ENCODE assay signal across 23 cellular contexts in genomic region chr10:3400368-3400767, GRCh38.
DNase-seq lines count a peak whose midpoint lies in the region; ATAC-seq and TF ChIP-seq lines count a peak whose summit lies in the region.
"Had no signal": no experiment of that assay in that cellular context is flagged by ENCODE, and none has a peak within 500 bp of the region (broad histone marks: within the 10 kb centered on the region; RNA-seq: fewer than 3 reads in every experiment).

No MANE protein-coding gene starts in this region.

- no peak overlapping the region for H2BK15ac ChIP-seq in mesenchymal stem cell (ENCODE audit: low read depth, poor library complexity, severe bottlenecking)

- DNase-seq in left ventricle myocardium superior = no peak
- DNase-seq in right cardiac atrium = no peak
- no peak for DNase-seq in endothelial cell (ENCODE audit: low spot score)
- DNase-seq in mesenchymal stem cell = peak; percentile 69
- no peak for DNase-seq in type B pancreatic cell (ENCODE audit: extremely low spot score, unreplicated experiment)
- DNase-seq in activated CD4-positive, CD25-positive, alpha-beta regulatory T cell treated with anti-CD3 and anti-CD28 coated beads, Interleukin-2, amount 50 U/mL, for 72 hours = no peak
- DNase-seq in stimulated activated CD8-positive, alpha-beta memory T cell treated with anti-CD3 and anti-CD28 coated beads, Interleukin-4, amount 100 ng/mL, for 48 hours = no peak
- DNase-seq in HT-29 (ENCODE audit: low spot score) = no peak
- DNase-seq: activated CD4-positive, alpha-beta T cell treated with anti-CD3 and anti-CD28 coated beads, Interleukin-2, amount 50 U/mL, for 1 hour; activated naive CD4-positive, alpha-beta T cell treated with Interleukin-2 at 50 U/mL for 16 hours; anterior cingulate cortex; cortex of kidney; erythroblast; Kasumi-1; NCI-H1417; NCI-H2171; ovary had no signal

- H3K27ac Mint-ChIP-seq in endothelial cell (ENCODE audit: unreplicated experiment) = peak overlapping the region; percentile 86
- H3K27ac Mint-ChIP-seq in type B pancreatic cell = peak overlapping the region; percentile 36
- H3K27ac Mint-ChIP-seq: stimulated activated naive CD8-positive, alpha-beta T cell treated with anti-CD3 and anti-CD28 coated beads, Interleukin-15, Interleukin-2, amounts not matched to agents 100 ng/mL and 50 ng/mL, for 24 hours had no signal

- H3K4me1 Mint-ChIP-seq in endothelial cell (ENCODE audit: unreplicated experiment) (peaks cover 38% of the 10 kb centered on the region), type B pancreatic cell (ENCODE audit: unreplicated experiment) (peaks cover 45% of the 10 kb centered on the region)

- intact Hi-C loops in left ventricle myocardium superior (cut with micrococcal nuclease) = no loop called here
- intact Hi-C loops in right cardiac atrium (cut with DNase I) = no loop called here

- H3K4me3 Mint-ChIP-seq in endothelial cell (ENCODE audit: unreplicated experiment) = no peak overlapping the region
- no peak overlapping the region for H3K4me3 Mint-ChIP-seq in type B pancreatic cell
- H3K4me3 Mint-ChIP-seq: stimulated activated naive CD8-positive, alpha-beta T cell treated with anti-CD3 and anti-CD28 coated beads, Interleukin-15, Interleukin-2, amounts not matched to agents 100 ng/mL and 50 ng/mL, for 24 hours had no signal

- no peak overlapping the region for H2BK5ac ChIP-seq in mesenchymal stem cell (ENCODE audit: low read depth, low read length, poor library complexity, severe bottlenecking)

- no peak overlapping the region for H3K27ac ChIP-seq in right cardiac atrium (ENCODE audit: low read length)
- peak overlapping the region; percentile 67 for H3K27ac ChIP-seq in mesenchymal stem cell (ENCODE audit: low read length, poor library complexity, severe bottlenecking)
- H3K27ac ChIP-seq: A549, C4-2B, ovary, vagina had no signal

- no peak overlapping the region for H3K4me2 ChIP-seq in mesenchymal stem cell (ENCODE audit: low read length, poor library complexity, severe bottlenecking)
- H3K4me2 ChIP-seq: A549 had no signal

- TF ChIP-seq CTCF in endothelial cell (IDR thresholded peaks at IDR 0.05; ENCODE audit: unreplicated experiment) = no peak
- no peak for TF ChIP-seq CTCF in type B pancreatic cell (conservative IDR thresholded peaks at IDR 0.05)

- H3K27me3 ChIP-seq in right cardiac atrium (ENCODE audit: control insufficient read depth, insufficient read depth) (no peaks in the 10 kb centered on the region), mesenchymal stem cell (ENCODE audit: control insufficient read depth in 1 of 2, insufficient read depth in 1 of 2, low read length in 2 of 2) (no peaks in the 10 kb centered on the region)
- H3K27me3 ChIP-seq: ovary, vagina had no signal

- no peak overlapping the region for H2AK5ac ChIP-seq in mesenchymal stem cell (ENCODE audit: low read length, severe bottlenecking)

- ATAC-seq in left ventricle myocardium superior (peak; percentile 30), right cardiac atrium (no peak)
- ATAC-seq: A549, HCT116, Panc1 had no signal

- H4K91ac ChIP-seq in mesenchymal stem cell (ENCODE audit: low read length) = no peak overlapping the region

- H3K18ac ChIP-seq in mesenchymal stem cell (ENCODE audit: low read depth in 1 of 2, low read length in 2 of 2) = no peak overlapping the region

- peaks cover 2% of the 10 kb centered on the region for H3K4me1 ChIP-seq in right cardiac atrium (ENCODE audit: control insufficient read depth, insufficient read depth, low read length)
- peaks cover 12% of the 10 kb centered on the region for H3K4me1 ChIP-seq in mesenchymal stem cell (ENCODE audit: control insufficient read depth, insufficient read depth, low read depth, low read length)
- H3K4me1 ChIP-seq: vagina had no signal

- H3K4ac ChIP-seq in mesenchymal stem cell (ENCODE audit: low read depth in 1 of 2, low read length in 2 of 2) = no peak overlapping the region

- no peaks in the 10 kb centered on the region for H3K9me3 ChIP-seq in right cardiac atrium (ENCODE audit: control insufficient read depth, low read length)
- H3K9me3 ChIP-seq in mesenchymal stem cell (ENCODE audit: control insufficient read depth, low read length) = no peaks in the 10 kb centered on the region
- H3K9me3 ChIP-seq: A549, ovary, vagina had no signal

- H3K14ac ChIP-seq in mesenchymal stem cell (ENCODE audit: low read length in 2 of 2) = no peak overlapping the region

- H3K4me3 ChIP-seq in right cardiac atrium (ENCODE audit: low read length) = no peak overlapping the region
- no peak overlapping the region for H3K4me3 ChIP-seq in mesenchymal stem cell (ENCODE audit: insufficient read depth in 1 of 2, low read depth in 1 of 2, low read length in 2 of 2)
- H3K4me3 ChIP-seq: A549, ovary, vagina had no signal

- WGBS in right cardiac atrium = 34% methylated on average over 5 of the region's 5 CpGs
- WGBS in mesenchymal stem cell = 4% methylated on average over 4 of the region's 5 CpGs

- no peak overlapping the region for H2BK120ac ChIP-seq in mesenchymal stem cell (ENCODE audit: low read depth, low read length)

- H3K79me1 ChIP-seq in mesenchymal stem cell (replicated peaks; ENCODE audit: low read length, poor library complexity, severe bottlenecking) = no peaks in the 10 kb centered on the region

- no peak overlapping the region for H4K8ac ChIP-seq in mesenchymal stem cell (ENCODE audit: low read length)

- no peak overlapping the region for H2AFZ ChIP-seq in mesenchymal stem cell (ENCODE audit: low read depth, low read length)

- H3K36me3 Mint-ChIP-seq in endothelial cell (ENCODE audit: low read depth, unreplicated experiment) (no peaks in the 10 kb centered on the region), type B pancreatic cell (no peaks in the 10 kb centered on the region)

- no peak overlapping the region for H3K23ac ChIP-seq in mesenchymal stem cell (ENCODE audit: low read length in 2 of 2)

- H3K27me3 Mint-ChIP-seq in endothelial cell (ENCODE audit: unreplicated experiment) = peaks cover 15% of the 10 kb centered on the region
- H3K27me3 Mint-ChIP-seq in type B pancreatic cell = peaks cover 11% of the 10 kb centered on the region

- H3K9me3 Mint-ChIP-seq in endothelial cell (ENCODE audit: unreplicated experiment) = no peaks in the 10 kb centered on the region
- peaks cover 5% of the 10 kb centered on the region for H3K9me3 Mint-ChIP-seq in type B pancreatic cell
- H3K9me3 Mint-ChIP-seq: stimulated activated naive CD8-positive, alpha-beta T cell treated with anti-CD3 and anti-CD28 coated beads, Interleukin-15, Interleukin-2, amounts not matched to agents 100 ng/mL and 50 ng/mL, for 24 hours had no signal

- no peak overlapping the region for H3K9ac ChIP-seq in mesenchymal stem cell (ENCODE audit: low read length)

- H3K36me3 ChIP-seq in mesenchymal stem cell (ENCODE audit: control insufficient read depth in 1 of 2, insufficient read depth in 2 of 2, low read depth in 1 of 2, low read length in 2 of 2) = peaks cover 0 to 3% of the 10 kb centered on the region in 2 experiments
- H3K36me3 ChIP-seq: ovary, vagina had no signal

- no peak overlapping the region for H2BK12ac ChIP-seq in mesenchymal stem cell (ENCODE audit: low read length in 2 of 2)
